Comparison of ENCODE assay signal across 3 cellular contexts in genomic region chr5:732754-733454, GRCh38. TPM values are rescaled to one million over a fixed set of nuclear protein-coding genes. Genes with fewer than 3 reads are reported as not detected.
"Had no signal": no experiment of that assay in that cellular context is flagged by ENCODE, and none has a peak within 500 bp of the region (broad histone marks: within the 10 kb centered on the region; RNA-seq: fewer than 3 reads in every experiment).

No MANE protein-coding gene starts in this region.

RNA-seq across cellular contexts. Expression of gene TPPP, which starts 39.8 kb away (rescaled TPM):
- total RNA-seq: activated CD4-positive, alpha-beta T cell treated with anti-CD3 and anti-CD28 coated beads, Interleukin-2, amount 10 ng/mL, durations not matched to agents 24 days and 14 days had no signal

RNA-seq across cellular contexts. Expression of gene ZDHHC11B, which starts 51.6 kb away (rescaled TPM):
- total RNA-seq: activated CD4-positive, alpha-beta memory T cell treated with anti-CD3 and anti-CD28 coated beads, Interleukin-2, amount 10 ng/mL, durations not matched to agents 7 days and 5 days; activated CD4-positive, alpha-beta T cell treated with anti-CD3 and anti-CD28 coated beads, Interleukin-2, amount 10 ng/mL, durations not matched to agents 24 days and 14 days; T-helper 1 cell treated with Interleukin-12 subunit alpha and Interleukin-12 subunit beta and Interleukin-4 antibody, amounts not matched to agents 30 ng/mL and 1 ng/mL, for 36 hours had no signal
